In genomic region chr15:101528917-101529299, GRCh38 we compare ENCODE assay signal across 1 cellular context.
TF ChIP-seq lines count a peak whose summit lies in the region.

No MANE protein-coding gene starts in this region.

TF ChIP-seq in liver, 16 proteins besides CTCF, POLR2A, EP300 and RAD21 (continued from another document):
- TF ChIP-seq HNF4A (conservative IDR thresholded peaks at IDR 0.05): no peak
